19 cellular contexts compared by ENCODE assay signal in the genomic region with DNA sequence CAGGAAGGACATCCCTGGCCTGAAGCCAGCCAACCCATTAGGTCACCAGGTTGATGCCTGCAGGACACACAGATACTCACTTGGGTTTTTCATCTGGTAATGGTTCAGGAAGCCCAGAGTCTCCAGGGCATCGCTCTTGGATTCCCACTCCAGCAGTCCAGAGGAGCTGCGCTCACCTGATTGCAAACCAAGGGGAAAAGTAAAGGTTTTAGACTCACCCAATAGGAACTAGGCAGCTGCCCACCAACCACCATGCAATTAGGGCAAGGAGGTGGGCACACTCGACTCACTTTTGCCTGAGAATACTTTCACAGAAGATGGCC. TPM values are rescaled to one million over a fixed set of nuclear protein-coding genes. Genes with fewer than 3 reads are reported as not detected.
A peak's percentile ranks its signal among the peaks of the same experiment; 100 is the strongest.
DNase-seq lines count a peak whose midpoint lies in the region; ATAC-seq, FAIRE-seq and TF ChIP-seq lines count a peak whose summit lies in the region.
"Had no signal": no experiment of that assay in that cellular context is flagged by ENCODE, and none has a peak within 500 bp of the region (broad histone marks: within the 10 kb centered on the region; RNA-seq: fewer than 3 reads in every experiment).

No MANE protein-coding gene starts in this region.

- H3K27me3 ChIP-seq in GM23248 (replicated peaks; ENCODE audit: insufficient read depth) (no peaks in the 10 kb centered on the region), RWPE2 (ENCODE audit: insufficient read depth, poor library complexity, severe bottlenecking) (no peaks in the 10 kb centered on the region), esophagus squamous epithelium (no peaks in the 10 kb centered on the region), gastrocnemius medialis (no peaks in the 10 kb centered on the region)

- ATAC-seq in RWPE2 (ENCODE audit: low read depth) (no peak), gastrocnemius medialis (no peak)
- ATAC-seq: activated T-cell treated with anti-CD3 and anti-CD28 coated beads, Interleukin-2, amount 50 U/mL, for 72 hours; stimulated activated memory B cell treated with anti-CD40 and anti-IgM and Interleukin-4, amounts not matched to agents 10 μg/mL and 1 μg/mL and 100 μg/mL, for 72 hours had no signal

- intact Hi-C loops in esophagus squamous epithelium (cut with DNase I) = loop anchor here (10.0 kb wide), 1 partner anchor 102 kb away; no protein-coding TSS in a partner anchor
- intact Hi-C loops in gastrocnemius medialis (cut with DNase I; ENCODE audit: low total_unique reads) = loop anchor here (10.0 kb wide), 2 partner anchors 402 to 568 kb away; a partner anchor contains a TSS

- H3K27ac ChIP-seq in GM23248 = peak overlapping the region; percentile 7; the same call in 1 of the 2 replicates
- H3K27ac ChIP-seq in RWPE2 (ENCODE audit: poor library complexity, severe bottlenecking) = peak overlapping the region; percentile 82
- peak overlapping the region; percentile 77 to 94 (median 87) for H3K27ac ChIP-seq in esophagus squamous epithelium
- peak overlapping the region; percentile 91 to 100 (median 98) for H3K27ac ChIP-seq in gastrocnemius medialis

- 82 to 84% methylated on average over 3 of the region's 3 CpGs for WGBS in GM23248 (ENCODE audit: low coverage in 1 of 2, low lambda C conversion rate in 2 of 2, missing lambda C conversion rate in 2 of 2), 2 experiments
- WGBS in esophagus squamous epithelium, 2 donors = 17 to 56% methylated on average over 1 of the region's 3 CpGs

- TF ChIP-seq CTCF in RWPE2 (IDR thresholded peaks at IDR 0.05; ENCODE audit: poor library complexity, severe bottlenecking) = no peak
- no peak for TF ChIP-seq CTCF in esophagus squamous epithelium (IDR thresholded peaks at IDR 0.05)
- TF ChIP-seq CTCF in gastrocnemius medialis (IDR thresholded peaks at IDR 0.05 in 4 of 5, conservative IDR thresholded peaks at IDR 0.05 in 1 of 5) = no peak

- no peak overlapping the region for H3K4me2 ChIP-seq in GM23248 (ENCODE audit: unreplicated experiment)

- H4K20me1 ChIP-seq in GM23248 (ENCODE audit: insufficient read depth) = peaks cover 5% of the 10 kb centered on the region; the same call in 1 of the 2 replicates

- DNase-seq in GM23248 = no peak
- DNase-seq in RWPE2 (ENCODE audit: low spot score) = no peak
- DNase-seq in esophagus squamous epithelium (lab: John Stamatoyannopoulos, UW) = no peak
- DNase-seq in gastrocnemius medialis = no peak
- no peak for DNase-seq in hypothalamus (lab: John Stamatoyannopoulos, UW)
- DNase-seq in HTR-8/SVneo (ENCODE audit: insufficient read length, low spot score) = no peak
- DNase-seq in cerebellum (ENCODE audit: low spot score) = no peak
- DNase-seq: activated CD4-positive, CD25-positive, alpha-beta regulatory T cell; activated T-cell treated with anti-CD3 and anti-CD28 coated beads, Interleukin-2, amount 50 U/mL, for 72 hours; CD4-positive, alpha-beta memory T cell; effector CD8-positive, alpha-beta T cell; NCI-H2107; NK-92 treated with Interleukin-12 subunit alpha and Interleukin-12 subunit beta, amount 100 ng/mL, for 24 hours; retina; stimulated activated CD4-positive, alpha-beta T cell treated with anti-CD3 and anti-CD28 coated beads, Interleukin-4, amount 100 ng/mL, for 24 hours had no signal

- H3K9me3 ChIP-seq in GM23248 (ENCODE audit: low read depth) = no peaks in the 10 kb centered on the region
- no peaks in the 10 kb centered on the region for H3K9me3 ChIP-seq in RWPE2 (ENCODE audit: severe bottlenecking)
- H3K9me3 ChIP-seq in esophagus squamous epithelium = no peaks in the 10 kb centered on the region
- H3K9me3 ChIP-seq in gastrocnemius medialis = no peaks in the 10 kb centered on the region

- peaks cover 35% of the 10 kb centered on the region for H3K79me2 ChIP-seq in GM23248 (ENCODE audit: insufficient read depth)

- H3K4me1 ChIP-seq in GM23248 (ENCODE audit: insufficient read depth) = peaks cover 10% of the 10 kb centered on the region
- peaks cover 46% of the 10 kb centered on the region for H3K4me1 ChIP-seq in RWPE2 (ENCODE audit: insufficient read depth, poor library complexity, severe bottlenecking)
- H3K4me1 ChIP-seq in esophagus squamous epithelium = peaks cover 30 to 87% (median 56%) of the 10 kb centered on the region in 3 donors
- peaks cover 69 to 77% of the 10 kb centered on the region in 2 donors for H3K4me1 ChIP-seq in gastrocnemius medialis

- TF ChIP-seq POLR2A in esophagus squamous epithelium (IDR thresholded peaks at IDR 0.05) (no peak), gastrocnemius medialis (IDR thresholded peaks at IDR 0.05) (no peak)

- peaks cover 86% of the 10 kb centered on the region for H3F3A ChIP-seq in GM23248 (ENCODE audit: insufficient read depth)

- in situ Hi-C loops in GM23248 (cut with MboI) = no loop called here
- in situ Hi-C loops in gastrocnemius medialis (cut with MboI; ENCODE audit: low sequenced_read_pairs in 4 of 4) = loop anchor here in 2 of 4 donors (10.0 to 25.0 kb wide), 3 partner anchors 68 to 450 kb away; a partner anchor contains a TSS

- no peaks in the 10 kb centered on the region for H3K9me2 ChIP-seq in GM23248 (ENCODE audit: insufficient read depth)

- H3K4me3 ChIP-seq in GM23248 = no peak overlapping the region
- no peak overlapping the region for H3K4me3 ChIP-seq in RWPE2 (ENCODE audit: severe bottlenecking)
- no peak overlapping the region for H3K4me3 ChIP-seq in esophagus squamous epithelium
- no peak overlapping the region for H3K4me3 ChIP-seq in gastrocnemius medialis

- no peak overlapping the region for H3K9ac ChIP-seq in GM23248

- H2AFZ ChIP-seq in GM23248 = no peak overlapping the region

- no peak for FAIRE-seq in HTR-8/SVneo (lab: Jason Lieb, UNC)
- FAIRE-seq: islet of Langerhans had no signal

- H3K36me3 ChIP-seq in GM23248 (ENCODE audit: low read depth) (peaks cover 59% of the 10 kb centered on the region), RWPE2 (ENCODE audit: low read depth) (peaks cover 61% of the 10 kb centered on the region), esophagus squamous epithelium (peaks cover 55 to 79% (median 60%) of the 10 kb centered on the region in 3 donors), gastrocnemius medialis (peaks cover 9 to 66% of the 10 kb centered on the region in 2 donors)

RNA-seq across cellular contexts. Expression of a gene that starts 5.7 kb away (rescaled TPM):
- total RNA-seq in GM23248 (2014; rRNA removed; shearing (Covaris generic)) = 29.7 and 31.6 TPM in 2 replicates
- 106 and 107 TPM in 2 replicates for polyA plus RNA-seq in GM23248 (2016; fragmentation: Nextera tagmentation; extraction: Ambion mirVana)
- total RNA-seq in esophagus squamous epithelium = 100 to 1,000 TPM in 1 of 4 donors, 10 to 100 TPM in 3; 63.4 to 129 (median 85.9) TPM
- total RNA-seq in gastrocnemius medialis = 100 to 1,000 TPM in 3 of 4 donors, 10 to 100 TPM in 1; 99.6 to 302 (median 172) TPM
- 34.5 TPM for total RNA-seq in cerebellum

RNA-seq across cellular contexts. Expression of a gene that starts 12.5 kb away (rescaled TPM):
- total RNA-seq in GM23248 (2014; rRNA removed; shearing (Covaris generic)) = 208 and 245 TPM in 2 replicates
- polyA plus RNA-seq in GM23248 (2016; fragmentation: Nextera tagmentation; extraction: Ambion mirVana) = 123 and 126 TPM in 2 replicates
- 100 to 1,000 TPM; 136 to 186 (median 167) TPM for total RNA-seq in esophagus squamous epithelium
- total RNA-seq in gastrocnemius medialis = 100 to 1,000 TPM in 3 of 4 donors, 10 to 100 TPM in 1; 88.3 to 172 (median 126) TPM
- 188 TPM for total RNA-seq in cerebellum

RNA-seq across cellular contexts. Expression of a gene that starts 24.5 kb away (rescaled TPM):
- not detected in 2 replicates for total RNA-seq in GM23248 (2014; rRNA removed; shearing (Covaris generic))
- polyA plus RNA-seq in GM23248 (2016; fragmentation: Nextera tagmentation; extraction: Ambion mirVana) = 0.19 TPM in 1 of 2 replicates, not detected in the other
- under 1 TPM in 2 of 4 donors, not detected in 2; 0.62 to 0.76 TPM for total RNA-seq in esophagus squamous epithelium
- 10 to 100 TPM in 1 of 4 donors, 1 to 10 TPM in 1, under 1 TPM in 1, not detected in 1; 0.55 to 14.2 (median 1.2) TPM for total RNA-seq in gastrocnemius medialis
- 3.2 TPM for total RNA-seq in cerebellum
- total RNA-seq: G401, SK-MEL-5 had no signal
- polyA plus RNA-seq: CD4-positive, alpha-beta memory T cell had no signal

RNA-seq across cellular contexts. Expression of a gene that starts 40.8 kb away (rescaled TPM):
- total RNA-seq in GM23248 (2014; rRNA removed; shearing (Covaris generic)) = 1.0 and 5.8 TPM in 2 replicates
- polyA plus RNA-seq in GM23248 (2016; fragmentation: Nextera tagmentation; extraction: Ambion mirVana) = 2.0 and 2.6 TPM in 2 replicates
- total RNA-seq in esophagus squamous epithelium (10 to 100 TPM in 1 of 4 donors, 1 to 10 TPM in 3; 4.8 to 14.9 (median 5.7) TPM), gastrocnemius medialis (1 to 10 TPM in 3 of 4 donors, under 1 TPM in 1; 0.95 to 3.3 (median 2.9) TPM), cerebellum (2.7 TPM)

RNA-seq across cellular contexts. Expression of a gene that starts 48.3 kb away (rescaled TPM):
- not detected in 2 replicates for total RNA-seq in GM23248 (2014; rRNA removed; shearing (Covaris generic))
- not detected in 2 replicates for polyA plus RNA-seq in GM23248 (2016; fragmentation: Nextera tagmentation; extraction: Ambion mirVana)
- total RNA-seq in esophagus squamous epithelium (1,000 to 10,000 TPM in 3 of 4 donors, 100 to 1,000 TPM in 1; 871 to 2,466 (median 1,613) TPM), gastrocnemius medialis (not detected), cerebellum (not detected)
- total RNA-seq: activated T-cell treated with anti-CD3 and anti-CD28 coated beads, Interleukin-2, amount 50 U/mL, for 72 hours; CD4-positive, alpha-beta memory T cell; G401; SK-MEL-5 had no signal
- polyA plus RNA-seq: CD4-positive, alpha-beta memory T cell had no signal

Comparison
In these comparisons a context has a peak if more than half of its experiments do, and no peak if none do; other contexts are left out.
1. H3K27ac ChIP-seq: peak in every context shown above with its lines; median percentile 98 in gastrocnemius medialis; 87 in esophagus squamous epithelium; 82 in RWPE2; 7 in GM23248.